ENCODE assay signal across 8 cellular contexts in the genomic region with DNA sequence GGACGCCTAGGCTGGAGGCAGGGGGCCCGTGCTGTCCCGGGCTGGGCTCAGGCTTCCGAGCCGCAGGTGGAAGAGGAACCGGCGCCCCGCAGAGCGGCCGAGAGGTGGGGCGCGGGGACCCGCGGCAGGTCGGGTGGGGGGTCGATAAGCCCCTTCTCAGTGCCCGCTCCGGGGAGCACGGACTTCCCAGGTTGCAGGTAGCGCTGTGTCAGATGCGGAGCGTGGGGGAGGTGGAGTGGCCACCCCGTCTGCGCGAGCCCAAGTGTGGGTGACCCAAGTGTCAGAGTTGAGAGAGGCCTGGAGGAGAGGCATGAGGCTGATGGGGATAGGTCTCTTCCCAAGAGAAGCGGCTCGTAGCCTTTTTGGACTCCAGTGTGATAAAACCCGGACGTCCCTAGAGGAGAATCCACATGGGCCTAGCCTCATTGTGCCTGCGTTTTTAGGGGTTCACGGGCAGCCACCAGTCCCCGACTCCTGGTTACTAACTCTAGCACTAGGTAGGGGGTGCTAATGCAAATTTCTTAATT. TPM values are rescaled to one million over a fixed set of nuclear protein-coding genes. Genes with fewer than 3 reads are reported as not detected.
DNase-seq lines count a peak whose midpoint lies in the region; ATAC-seq, FAIRE-seq and TF ChIP-seq lines count a peak whose summit lies in the region.

No MANE protein-coding gene starts in this region.

- H3K27me3 ChIP-seq in WERI-Rb-1 (ENCODE audit: insufficient read depth, low read depth, severe bottlenecking) = no peaks in the 10 kb centered on the region

- H3K9me3 ChIP-seq in WERI-Rb-1 (ENCODE audit: severe bottlenecking) = no peaks in the 10 kb centered on the region

- H3K4me3 Mint-ChIP-seq in natural killer cell = peak overlapping the region; percentile 61

- TF ChIP-seq CTCF in WERI-Rb-1 (IDR thresholded peaks at IDR 0.05; ENCODE audit: low read depth, low read length) = no peak
- no peak for TF ChIP-seq CTCF in epithelial cell of proximal tubule (conservative IDR thresholded peaks at IDR 0.05; ENCODE audit: low read depth, low read length)
- TF ChIP-seq CTCF in natural killer cell (IDR thresholded peaks at IDR 0.05) = no peak

- FAIRE-seq in HTR-8/SVneo (lab: Jason Lieb, UNC) = no peak

- ATAC-seq in HG03103 (IDR thresholded peaks at IDR 0.05; ENCODE audit: low read depth, unreplicated experiment) (peak; percentile 4), natural killer cell (no peak)

- no peaks in the 10 kb centered on the region for H3K36me3 Mint-ChIP-seq in natural killer cell

- peaks cover 0 to 4% of the 10 kb centered on the region in 2 donors for H3K27me3 Mint-ChIP-seq in natural killer cell (ENCODE audit: low read depth in 2 of 2)

- intact Hi-C loops in natural killer cell (cut with micrococcal nuclease) = loop anchor here (5.0 kb wide), 1 partner anchor 1116 kb away; a partner anchor contains a TSS

- no peak overlapping the region for H3K27ac Mint-ChIP-seq in natural killer cell

- H3K4me1 Mint-ChIP-seq in natural killer cell = peaks cover 5 to 17% of the 10 kb centered on the region in 2 donors

- no peaks in the 10 kb centered on the region for H3K9me3 Mint-ChIP-seq in natural killer cell

- H3K4me3 ChIP-seq in WERI-Rb-1 (ENCODE audit: low read depth, low read length) (peak overlapping the region; percentile 60), epithelial cell of proximal tubule (ENCODE audit: low read depth, low read length) (peak overlapping the region; percentile 80)

- H3K36me3 ChIP-seq in WERI-Rb-1 = no peaks in the 10 kb centered on the region

- peak overlapping the region; percentile 44 for H3K27ac ChIP-seq in WERI-Rb-1

- DNase-seq in NCI-H2171 treated with DMSO at 0.1 percent for 48 hours (lab: John Stamatoyannopoulos, UW) = peak; percentile 17
- no peak for DNase-seq in NCI-H2171 (lab: John Stamatoyannopoulos, UW)
- DNase-seq in WERI-Rb-1 = peak; percentile 27
- DNase-seq in epithelial cell of proximal tubule (ENCODE audit: low read depth) = no peak
- DNase-seq in natural killer cell = peak; percentile 29
- DNase-seq in HTR-8/SVneo (ENCODE audit: insufficient read length, low spot score) = no peak
- DNase-seq in activated effector memory CD4-positive, alpha-beta T cell treated with Interleukin-2 at 50 U/mL for 16 hours = no peak

RNA-seq across cellular contexts. Expression of a gene that starts 0.6 kb away (rescaled TPM):
- total RNA-seq in epithelial cell of proximal tubule = 3.9 and 10.8 TPM in 2 replicates
- 1 to 10 TPM in 2 of 3 donors, under 1 TPM in 1; 0.45 to 4.9 (median 1.4) TPM for total RNA-seq in natural killer cell

Comparison
In these comparisons a context has a peak if more than half of its experiments do, and no peak if none do; other contexts are left out.
1. DNase-seq: peak in NCI-H2171 treated with DMSO at 0.1 percent for 48 hours (single experiment), WERI-Rb-1 (single experiment) and natural killer cell (single experiment); none in NCI-H2171 (single experiment), epithelial cell of proximal tubule (single experiment), HTR-8/SVneo (single experiment) and activated effector memory CD4-positive, alpha-beta T cell treated with Interleukin-2 at 50 U/mL for 16 hours (single experiment).